Comparison of ENCODE assay signal across 8 cellular contexts in genomic region chr9:136728548-136729123, GRCh38. TPM values are rescaled to one million over a fixed set of nuclear protein-coding genes. Genes with fewer than 3 reads are reported as not detected.
A peak's percentile ranks its signal among the peaks of the same experiment; 100 is the strongest.
DNase-seq lines count a peak whose midpoint lies in the region; ATAC-seq and TF ChIP-seq lines count a peak whose summit lies in the region.

No MANE protein-coding gene starts in this region.

- CTCF ChIA-PET in mammary epithelial cell (lab: Charles Lee; ENCODE audit: low non-redundant PET): no interaction called here

- H3K4me1 ChIP-seq in mammary epithelial cell (ENCODE audit: insufficient read depth, low read length) (peaks cover 21% of the 10 kb centered on the region), stomach (peaks cover 29 to 50% (median 42%) of the 10 kb centered on the region in 4 donors)

- peak overlapping the region; percentile 93 for H3K4me2 ChIP-seq in mammary epithelial cell (ENCODE audit: insufficient read depth, low read depth, low read length)

- no peak for TF ChIP-seq CTCF in LNCaP clone FGC (IDR thresholded peaks at IDR 0.05; ENCODE audit: control insufficient read depth, extremely low read depth, insufficient read depth)
- TF ChIP-seq CTCF in mammary epithelial cell (conservative IDR thresholded peaks at IDR 0.05 in 1 of 2, IDR thresholded peaks at IDR 0.05 in 1 of 2; ENCODE audit: extremely low read depth in 1 of 2, insufficient read depth in 1 of 2, low read depth in 1 of 2, low read length in 2 of 2): no peak
- TF ChIP-seq CTCF in stomach (IDR thresholded peaks at IDR 0.05): no peak

- H3K4me3 ChIP-seq in LNCaP clone FGC (ENCODE audit: low read depth, low read length) (peak overlapping the region; percentile 92), mammary epithelial cell (replicated peaks in 1 of 3; ENCODE audit: insufficient read depth in 1 of 3, low read depth in 2 of 3, low read length in 3 of 3) (peak overlapping the region; percentile 71 to 88 (median 87)), stomach (peak overlapping the region; percentile 74 to 83 (median 76))

- TF ChIP-seq POLR2A in stomach (IDR thresholded peaks at IDR 0.05): no peak

- H3K27me3 ChIP-seq in mammary epithelial cell (ENCODE audit: insufficient read depth, low read length) (no peaks in the 10 kb centered on the region), layer of hippocampus (ENCODE audit: control insufficient read depth, insufficient read depth, low read length) (no peaks in the 10 kb centered on the region), stomach (no peaks in the 10 kb centered on the region)

- peak; percentile 20 for ATAC-seq in GM21529 (IDR thresholded peaks at IDR 0.05; ENCODE audit: unreplicated experiment)
- ATAC-seq in HG02763 (IDR thresholded peaks at IDR 0.05; ENCODE audit: unreplicated experiment): no peak

- in situ Hi-C loops in mammary epithelial cell (cut with MboI; ENCODE audit: low sequenced_read_pairs in 2 of 2): no loop called here

- peaks cover 70% of the 10 kb centered on the region for H3K79me2 ChIP-seq in mammary epithelial cell (ENCODE audit: insufficient read depth, low read length)

- H3K27ac ChIP-seq in mammary epithelial cell (ENCODE audit: insufficient read depth, low read depth, low read length): peak overlapping the region; percentile 15
- H3K27ac ChIP-seq in layer of hippocampus (ENCODE audit: low read depth, low read length): peak overlapping the region; percentile 52
- H3K27ac ChIP-seq in stomach: peak overlapping the region in 4 of 5 donors; percentile 69 to 85 (median 78)

- peak overlapping the region; percentile 47 for H3K9ac ChIP-seq in mammary epithelial cell (ENCODE audit: insufficient read depth, low read length)

- H3K9me3 ChIP-seq in mammary epithelial cell (replicated peaks; ENCODE audit: insufficient read depth, low read length) (no peaks in the 10 kb centered on the region), stomach (no peaks in the 10 kb centered on the region)

- BruUV-seq in mammary epithelial cell (replicated peaks; lab: Mats Ljungman, UMichigan): no TSS peak

- H3K36me3 ChIP-seq in mammary epithelial cell (ENCODE audit: insufficient read depth, low read length) (peaks cover 17% of the 10 kb centered on the region), stomach (peaks cover 26 to 31% (median 30%) of the 10 kb centered on the region in 4 donors)

- dilution Hi-C loops in mammary epithelial cell (cut with HindIII; ENCODE audit: low sequenced_read_pairs): no loop called here

- peak overlapping the region; percentile 91 for H2AFZ ChIP-seq in mammary epithelial cell (ENCODE audit: low read depth, low read length)

- TF ChIP-seq EP300 in stomach (IDR thresholded peaks at IDR 0.05): no peak

- WGBS in mammary epithelial cell (ENCODE audit: low coverage, missing lambda C conversion rate): 7% methylated on average over 34 of the region's 53 CpGs
- 0 to 6% (median 4%) methylated on average over 24 to 53 of the region's 53 CpGs for WGBS in stomach, 5 donors

- H4K20me1 ChIP-seq in mammary epithelial cell (ENCODE audit: insufficient read depth, low read length): peaks cover 2% of the 10 kb centered on the region

- intact Hi-C loops in mammary epithelial cell (cut with micrococcal nuclease): loop anchor here (2.0 to 5.0 kb wide), 2 partner anchors 36 to 58 kb away; no protein-coding TSS in a partner anchor
- intact Hi-C loops in stomach (cut with DNase I; ENCODE audit: low total_unique reads): no loop called here

- peak; percentile 68 for DNase-seq in ELR (ENCODE audit: low read depth)
- DNase-seq in LNCaP clone FGC (ENCODE audit: low read depth): no peak
- peak; percentile 34 for DNase-seq in mammary epithelial cell
- no peak for DNase-seq in stomach
- no peak for DNase-seq in glomerular visceral epithelial cell (ENCODE audit: extremely low spot score)

RNA-seq across cellular contexts. Expression of gene LCN10, which starts 14.1 kb away (rescaled TPM):
- total RNA-seq in mammary epithelial cell (not detected), stomach (10 to 100 TPM in 1 of 5 donors, 1 to 10 TPM in 3, under 1 TPM in 1; 0.58 to 25.5 (median 4.9) TPM)
- polyA plus RNA-seq in mammary epithelial cell (not detected), stomach (10 to 100 TPM in 2 of 3 donors, 1 to 10 TPM in 1; 7.7 to 18.4 (median 10.2) TPM)
- not detected for polyA minus RNA-seq in mammary epithelial cell

RNA-seq across cellular contexts. Expression of gene DIPK1B, which starts 16.3 kb away (rescaled TPM):
- total RNA-seq in mammary epithelial cell (under 1 TPM; 0.35 to 0.50 TPM), stomach (10 to 100 TPM in 1 of 5 donors, 1 to 10 TPM in 2, under 1 TPM in 1, not detected in 1; 0.45 to 10.4 (median 5.8) TPM)
- polyA plus RNA-seq in mammary epithelial cell (0.33 TPM), stomach (1 to 10 TPM; 1.6 to 4.7 (median 4.0) TPM)
- polyA minus RNA-seq in mammary epithelial cell: not detected

RNA-seq across cellular contexts. Expression of gene LCN6, which starts 19.7 kb away (rescaled TPM):
- total RNA-seq in mammary epithelial cell (not detected), stomach (10 to 100 TPM in 2 of 5 donors, 1 to 10 TPM in 1, not detected in 2; 7.0 to 31.2 (median 12.5) TPM)
- polyA plus RNA-seq in mammary epithelial cell (not detected), stomach (10 to 100 TPM; 18.8 to 23.2 (median 19.5) TPM)
- polyA minus RNA-seq in mammary epithelial cell: not detected

RNA-seq across cellular contexts. Expression of gene LCN8, which starts 29.4 kb away (rescaled TPM):
- total RNA-seq in mammary epithelial cell (not detected), stomach (not detected)
- polyA plus RNA-seq in mammary epithelial cell (not detected), stomach (not detected)
- polyA minus RNA-seq in mammary epithelial cell: not detected

RNA-seq across cellular contexts. Expression of gene LCN15, which starts 35.7 kb away (rescaled TPM):
- total RNA-seq in mammary epithelial cell (not detected), stomach (not detected)
- polyA plus RNA-seq in mammary epithelial cell (not detected), stomach (not detected)
- polyA minus RNA-seq in mammary epithelial cell: not detected

Comparison
In these comparisons a context has a peak if more than half of its experiments do, and no peak if none do; other contexts are left out.
1. DNase-seq: peak in ELR (single experiment) and mammary epithelial cell (single experiment); none in LNCaP clone FGC (single experiment), stomach (single experiment) and glomerular visceral epithelial cell (single experiment).
2. H3K27ac ChIP-seq: peak in every context shown above with its lines; median percentile 78 in stomach; 52 in layer of hippocampus; 15 in mammary epithelial cell.
3. Peak in every context shown above with its lines, with median percentiles within 50 percentile points of each other: H3K4me3 ChIP-seq.